ENCODE assay signal across 29 cellular contexts in genomic region chr15:71755092-71755491, GRCh38. TPM values are rescaled to one million over a fixed set of nuclear protein-coding genes. Genes with fewer than 3 reads are reported as not detected.
"Had no signal": no experiment of that assay in that cellular context is flagged by ENCODE, and none has a peak within 500 bp of the region (broad histone marks: within the 10 kb centered on the region; RNA-seq: fewer than 3 reads in every experiment).

No MANE protein-coding gene starts in this region.

- H3K4me3 ChIP-seq: coronary artery, esophagus muscularis mucosa, heart right ventricle, pancreas, thoracic aorta, tibial nerve, upper lobe of right lung, uterus had no signal

- H3K4me1 ChIP-seq: esophagus muscularis mucosa, upper lobe of right lung, uterus had no signal

- H3K36me3 ChIP-seq: esophagus muscularis mucosa, pancreas, upper lobe of right lung, uterus had no signal

- H3K27me3 ChIP-seq: esophagus muscularis mucosa, heart right ventricle, pancreas, tibial nerve, upper lobe of right lung, uterus had no signal

- FAIRE-seq: endothelial cell of umbilical vein, islet of Langerhans, pancreas had no signal

- H3K27ac ChIP-seq: coronary artery, esophagus muscularis mucosa, pancreas, thoracic aorta, tibial nerve, upper lobe of right lung, uterus had no signal

- H3K9me3 ChIP-seq: pancreas, thoracic aorta, upper lobe of right lung, uterus had no signal

- ATAC-seq: heart right ventricle; left cardiac atrium; natural killer cell; pancreas; sciatic nerve; stimulated activated effector memory CD8-positive, alpha-beta T cell treated with anti-CD3 and anti-CD28 coated beads, Interleukin-12 subunit alpha, Interleukin-12 subunit beta, amount 100 ng/mL, for 72 hours; upper lobe of right lung had no signal

- DNase-seq: effector memory CD4-positive, alpha-beta T cell; foreskin melanocyte; glutamatergic neuron; heart right ventricle; hippocampal formation; left cardiac atrium; mesendoderm; midbrain; natural killer cell; pancreas; stimulated activated CD4-positive, alpha-beta T cell treated with anti-CD3 and anti-CD28 coated beads, Interleukin-2, amount 100 ng/mL, for 24 hours; stimulated activated CD4-positive, alpha-beta T cell treated with anti-CD3 and anti-CD28 coated beads, Interleukin-4, amount 100 ng/mL, for 24 hours; stimulated activated naive CD4-positive, alpha-beta T cell treated with Interleukin-2 at 50 U/mL for 16 hours; upper lobe of right lung; uterus had no signal

RNA-seq across cellular contexts. Expression of gene NR2E3, which starts 55.3 kb away (rescaled TPM):
- total RNA-seq: chondrocyte, dermis blood vessel endothelial cell, epithelial cell of proximal tubule, esophagus muscularis mucosa, kidney epithelial cell, left cardiac atrium, lower leg skin, natural killer cell, sciatic nerve had no signal
- polyA plus RNA-seq: neural cell had no signal
